18 cellular contexts compared by ENCODE assay signal in the genomic region with DNA sequence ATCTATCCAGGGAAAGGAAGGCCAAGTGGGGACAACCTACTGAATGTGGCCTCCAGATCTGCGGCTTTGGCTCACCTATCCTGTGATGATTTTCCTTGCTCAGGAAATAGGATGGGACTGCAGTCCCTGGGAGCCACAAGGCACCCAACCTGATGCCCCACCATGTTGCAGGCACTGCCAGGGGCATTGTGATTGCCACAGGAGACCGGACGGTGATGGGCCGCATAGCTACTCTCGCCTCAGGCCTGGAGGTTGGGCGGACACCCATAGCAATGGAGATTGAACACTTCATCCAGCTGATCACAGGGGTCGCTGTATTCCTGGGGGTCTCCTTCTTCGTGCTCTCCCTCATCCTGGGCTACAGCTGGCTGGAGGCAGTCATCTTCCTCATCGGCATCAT. TPM values are rescaled to one million over a fixed set of nuclear protein-coding genes. Genes with fewer than 3 reads are reported as not detected.
"Had no signal": no experiment of that assay in that cellular context is flagged by ENCODE, and none has a peak within 500 bp of the region (broad histone marks: within the 10 kb centered on the region; RNA-seq: fewer than 3 reads in every experiment).

No MANE protein-coding gene starts in this region.

- H3K27me3 ChIP-seq: breast epithelium, thyroid gland had no signal

- H3K36me3 ChIP-seq: breast epithelium, thyroid gland had no signal

- H3K27ac ChIP-seq: breast epithelium, thyroid gland had no signal

- H3K4me3 ChIP-seq: breast epithelium, thyroid gland had no signal

- ATAC-seq: left colon; natural killer cell treated with Interleukin-12 subunit alpha and Interleukin-12 subunit beta and Interleukin-15 and Interleukin-18, amount 100 ng/mL, for 72 hours; sciatic nerve had no signal

- DNase-seq: activated CD4-positive, alpha-beta T cell treated with anti-CD3 and anti-CD28 coated beads, Interleukin-2, amount 50 U/mL, for 4 hours; activated CD4-positive, CD25-positive, alpha-beta regulatory T cell treated with anti-CD3 and anti-CD28 coated beads, Interleukin-2, amount 50 U/mL, for 72 hours; activated effector memory CD4-positive, alpha-beta T cell treated with anti-CD3 and anti-CD28 coated beads, Interleukin-2, amount 50 U/mL, for 16 hours; activated T-cell treated with anti-CD3 and anti-CD28 coated beads, Interleukin-2, amount 50 U/mL, for 24 hours; foreskin melanocyte; hippocampal formation; left colon; mammary epithelial cell; nucleus accumbens; stimulated activated CD4-positive, alpha-beta T cell treated with anti-CD3 and anti-CD28 coated beads, Interleukin-4, amount 100 ng/mL, for 1 hour; T-helper 9 cell; thyroid gland had no signal

- H3K4me1 ChIP-seq: breast epithelium had no signal

- H3K9me3 ChIP-seq: breast epithelium, thyroid gland had no signal

RNA-seq across cellular contexts. Expression of a gene that starts 11.8 kb away (rescaled TPM):
- total RNA-seq: natural killer cell treated with Interleukin-12 subunit alpha and Interleukin-12 subunit beta and Interleukin-15 and Interleukin-18, amount 100 ng/mL, for 72 hours; progenitor cell of endocrine pancreas; SK-MEL-5 had no signal
- polyA plus RNA-seq: mammary epithelial cell had no signal

RNA-seq across cellular contexts. Expression of a gene that starts 24.0 kb away (rescaled TPM):
- total RNA-seq: left colon; natural killer cell treated with Interleukin-12 subunit alpha and Interleukin-12 subunit beta and Interleukin-15 and Interleukin-18, amount 100 ng/mL, for 72 hours; progenitor cell of endocrine pancreas; SK-MEL-5; thyroid gland had no signal
- polyA plus RNA-seq: mammary epithelial cell had no signal

RNA-seq across cellular contexts. Expression of a gene that starts 46.0 kb away (rescaled TPM):
- total RNA-seq: breast epithelium; left colon; mammary epithelial cell; mucosa of gallbladder; natural killer cell treated with Interleukin-12 subunit alpha and Interleukin-12 subunit beta and Interleukin-15 and Interleukin-18, amount 100 ng/mL, for 72 hours; progenitor cell of endocrine pancreas; SK-MEL-5; thyroid gland had no signal
- polyA plus RNA-seq: mammary epithelial cell had no signal

RNA-seq across cellular contexts. Expression of a gene that starts 57.4 kb away (rescaled TPM):
- total RNA-seq: mammary epithelial cell, mucosa of gallbladder had no signal
- polyA plus RNA-seq: mammary epithelial cell had no signal
